Comparison of ENCODE assay signal across 22 cellular contexts in genomic region chr22:44449683-44450425, GRCh38. TPM values are rescaled to one million over a fixed set of nuclear protein-coding genes. Genes with fewer than 3 reads are reported as not detected.
A peak's percentile ranks its signal among the peaks of the same experiment; 100 is the strongest.
DNase-seq lines count a peak whose midpoint lies in the region; ATAC-seq, FAIRE-seq and TF ChIP-seq lines count a peak whose summit lies in the region.
"Had no signal": no experiment of that assay in that cellular context is flagged by ENCODE, and none has a peak within 500 bp of the region (broad histone marks: within the 10 kb centered on the region; RNA-seq: fewer than 3 reads in every experiment).

No MANE protein-coding gene starts in this region.

- H2BK20ac ChIP-seq in H1 (ENCODE audit: low read length), result no peak overlapping the region

- H3K23me2 ChIP-seq in H1 (ENCODE audit: low read depth, low read length), result no peaks in the 10 kb centered on the region

- H3K9me3 ChIP-seq in heart left ventricle (peaks cover 0 to 10% (median 1%) of the 10 kb centered on the region in 12 donors), H1 (ENCODE audit: insufficient read depth in 2 of 2, low read depth in 1 of 2, low read length in 1 of 2) (no peaks in the 10 kb centered on the region), trophoblast cell (ENCODE audit: insufficient read depth, low read depth, low read length) (peaks cover 6% of the 10 kb centered on the region)
- H3K9me3 ChIP-seq: SK-N-SH, thyroid gland had no signal

- H2AK5ac ChIP-seq in H1 (ENCODE audit: low read depth, low read length), result no peak overlapping the region
- H2AK5ac ChIP-seq in trophoblast cell (ENCODE audit: low read length), result peak overlapping the region; percentile 38

- DNase-seq in cardiac septum (ENCODE audit: low spot score) (peak; percentile 7), heart left ventricle (no peak), H1 (ENCODE audit: low read depth in 1 of 2, low spot score in 2 of 2) (no peak), trophoblast cell (no peak), HuH-7 (ENCODE audit: low spot score) (no peak), RPMI8226 (no peak)
- no peak for DNase-seq in activated CD8-positive, alpha-beta memory T cell treated with anti-CD3 and anti-CD28 coated beads for 24 hours
- DNase-seq: activated CD4-positive, alpha-beta T cell treated with anti-CD3 and anti-CD28 coated beads, Interleukin-2, amount 50 U/mL, for 48 hours; heart right ventricle; left lung; NCI-H1105 treated with DMSO at 0.1 percent for 48 hours; NCI-H2029 treated with DMSO at 0.1 percent for 48 hours; NCI-H82; SK-N-SH; stimulated activated CD4-positive, alpha-beta T cell treated with anti-CD3 and anti-CD28 coated beads, Interleukin-4, amount 100 ng/mL, for 1 hour; stimulated activated naive CD4-positive, alpha-beta T cell; T-helper 9 cell; thyroid gland had no signal

- H3K18ac ChIP-seq in H1 (ENCODE audit: extremely low read depth, low read length) (no peak overlapping the region), trophoblast cell (ENCODE audit: low read length) (no peak overlapping the region)

- no peak for FAIRE-seq in H1 (lab: Jason Lieb, UNC)

- no peak for ATAC-seq in heart left ventricle
- no peak for ATAC-seq in HG03139 (IDR thresholded peaks at IDR 0.05; ENCODE audit: unreplicated experiment)
- ATAC-seq: GM23338, WTC11 had no signal

- H2BK15ac ChIP-seq in H1 (ENCODE audit: low read length), result no peak overlapping the region

- H4K20me1 ChIP-seq in H1 (replicated peaks in 1 of 2; ENCODE audit: control insufficient read depth in 1 of 2, insufficient read depth in 2 of 2, low read length in 2 of 2), result no peaks in the 10 kb centered on the region

- H3K14ac ChIP-seq in H1 (ENCODE audit: insufficient read length), result no peak overlapping the region
- H3K14ac ChIP-seq in trophoblast cell (ENCODE audit: low read length), result peak overlapping the region; percentile 11

- H4K91ac ChIP-seq in H1 (replicated peaks; ENCODE audit: insufficient read length, low read length), result no peak overlapping the region
- H4K91ac ChIP-seq in trophoblast cell (ENCODE audit: low read depth, low read length), result no peak overlapping the region

- TF ChIP-seq CTCF in heart left ventricle (IDR thresholded peaks at IDR 0.05), result no peak
- TF ChIP-seq CTCF in H1 (IDR thresholded peaks at IDR 0.05; ENCODE audit: control extremely low read depth in 1 of 3, insufficient read depth in 1 of 3, low read depth in 1 of 3, low read length in 3 of 3), result no peak

- H2BK5ac ChIP-seq in H1 (ENCODE audit: low read depth, low read length), result no peak overlapping the region
- H2BK5ac ChIP-seq in trophoblast cell (ENCODE audit: low read depth, low read length, poor library complexity), result no peak overlapping the region

- H4K5ac ChIP-seq in H1 (ENCODE audit: insufficient read length, low read depth, low read length), result no peak overlapping the region

- H4K12ac ChIP-seq in trophoblast cell (ENCODE audit: low read depth, low read length), result no peak overlapping the region

- TF ChIP-seq EP300 in H1 (IDR thresholded peaks at IDR 0.05; ENCODE audit: borderline replicate concordance in 1 of 2, low read depth in 2 of 2, low read length in 2 of 2), result no peak

- no peaks in the 10 kb centered on the region for H3K27me3 ChIP-seq in heart left ventricle
- no peaks in the 10 kb centered on the region; a peak in 1 of 7 replicates for H3K27me3 ChIP-seq in H1 (replicated peaks in 1 of 4; ENCODE audit: control insufficient read depth in 3 of 4, extremely low read depth in 1 of 4, insufficient read depth in 3 of 4, low read length in 3 of 4)
- no peaks in the 10 kb centered on the region for H3K27me3 ChIP-seq in trophoblast cell (ENCODE audit: insufficient read depth, low read length)
- H3K27me3 ChIP-seq: dorsolateral prefrontal cortex, heart right ventricle, left lung, thyroid gland had no signal

- no peak for TF ChIP-seq RAD21 in H1 (IDR thresholded peaks at IDR 0.05 in 1 of 2, conservative IDR thresholded peaks at IDR 0.05 in 1 of 2; ENCODE audit: low read depth in 2 of 2, low read length in 2 of 2)

- H2BK12ac ChIP-seq in H1 (ENCODE audit: low read depth, low read length), result 0 out of 2 replicates have a peak overlapping the region, but pooled peaks have one; percentile 39
- no peak overlapping the region for H2BK12ac ChIP-seq in trophoblast cell (ENCODE audit: low read length)

- H3K23ac ChIP-seq in H1 (ENCODE audit: insufficient read length) (no peak overlapping the region), trophoblast cell (ENCODE audit: low read length) (no peak overlapping the region)

- H3K79me1 ChIP-seq in H1 (ENCODE audit: low read depth, low read length) (no peaks in the 10 kb centered on the region), trophoblast cell (ENCODE audit: low read length) (peaks cover 1% of the 10 kb centered on the region)

- no peak overlapping the region for H2BK120ac ChIP-seq in H1 (replicated peaks; ENCODE audit: low read depth, low read length)
- H2BK120ac ChIP-seq in trophoblast cell (ENCODE audit: insufficient read depth, low read length, poor library complexity), result peak overlapping the region; percentile 14

- no peak overlapping the region for H3K27ac ChIP-seq in heart left ventricle
- H3K27ac ChIP-seq in H1 (ENCODE audit: low read depth, low read length), result no peak overlapping the region
- no peak overlapping the region for H3K27ac ChIP-seq in trophoblast cell (ENCODE audit: low read depth, low read length)
- H3K27ac ChIP-seq: dorsolateral prefrontal cortex, left lung, thyroid gland had no signal

- H4K8ac ChIP-seq in H1 (ENCODE audit: extremely low read depth, insufficient read depth, low read length) (no peak overlapping the region), trophoblast cell (ENCODE audit: low read depth, low read length) (no peak overlapping the region)

- POLR2A ChIA-PET in H1 (lab: Charles Lee; ENCODE audit: partially characterized antibody), result interaction anchor here (1.2 kb wide), 1 partner anchor 12 kb away, joined by 3 read pairs; no protein-coding TSS in a partner anchor

- no peak overlapping the region for H3K4me3 ChIP-seq in heart left ventricle
- no peak overlapping the region for H3K4me3 ChIP-seq in H1 (ENCODE audit: extremely low read depth in 1 of 4, insufficient read depth in 2 of 4, low read depth in 3 of 4, low read length in 4 of 4)
- H3K4me3 ChIP-seq in trophoblast cell (ENCODE audit: low read depth, low read length), result no peak overlapping the region
- H3K4me3 ChIP-seq: dorsolateral prefrontal cortex, GM23338, heart right ventricle, left lung, thyroid gland had no signal

- H3K79me2 ChIP-seq in H1 (ENCODE audit: control insufficient read depth in 1 of 2, insufficient read depth in 2 of 2, low read length in 2 of 2), result no peaks in the 10 kb centered on the region
- H3K79me2 ChIP-seq in trophoblast cell (ENCODE audit: control insufficient read depth, insufficient read depth, low read length, poor library complexity), result no peaks in the 10 kb centered on the region

- H2AFZ ChIP-seq in H1 (ENCODE audit: low read length) (no peak overlapping the region), trophoblast cell (ENCODE audit: insufficient read depth, low read length, poor library complexity) (no peak overlapping the region)
- H2AFZ ChIP-seq: GM23338 had no signal

- no peaks in the 10 kb centered on the region for H3K36me3 ChIP-seq in heart left ventricle
- no peaks in the 10 kb centered on the region for H3K36me3 ChIP-seq in H1 (ENCODE audit: control insufficient read depth in 2 of 4, insufficient read depth in 4 of 4, low read length in 3 of 4)
- no peaks in the 10 kb centered on the region for H3K36me3 ChIP-seq in trophoblast cell (ENCODE audit: control insufficient read depth in 1 of 2, insufficient read depth in 2 of 2, low read length in 2 of 2)
- H3K36me3 ChIP-seq: heart right ventricle, left lung, thyroid gland had no signal

- TF ChIP-seq POLR2A in heart left ventricle (IDR thresholded peaks at IDR 0.05) (no peak), H1 (IDR thresholded peaks at IDR 0.05; ENCODE audit: control extremely low read depth in 1 of 2, low read depth in 2 of 2, low read length in 2 of 2) (no peak)

- intact Hi-C loops in cardiac septum (cut with DNase I), result no loop called here
- intact Hi-C loops in heart left ventricle (cut with DNase I), result loop anchor here in 2 of 10 donors (5.0 to 10.0 kb wide), 2 partner anchors 38 to 75 kb away; no protein-coding TSS in a partner anchor

- 85 to 93% (median 89%) methylated on average over 11 to 16 of the region's 16 CpGs for WGBS in heart left ventricle, 4 donors
- 88% methylated on average over 15 of the region's 16 CpGs; no CpG with 5 or more reads in 1 of the 2 experiments for WGBS in H1 (ENCODE audit: extremely low coverage in 1 of 2, insufficient coverage in 1 of 2, insufficient read length in 1 of 2, insufficient replicate concordance in 2 of 2, low coverage in 1 of 2, low lambda C conversion rate in 2 of 2, missing lambda C conversion rate in 1 of 2), 2 experiments
- no CpG with 5 or more reads among the region's 16 CpGs for WGBS in trophoblast cell (ENCODE audit: extremely low coverage, insufficient coverage, insufficient read length)

- H3K4ac ChIP-seq in H1 (replicated peaks; ENCODE audit: insufficient read length, low read depth, low read length) (no peak overlapping the region), trophoblast cell (ENCODE audit: low read depth, low read length) (no peak overlapping the region)

- H3K4me1 ChIP-seq in heart left ventricle (peaks cover 0 to 14% (median 3%) of the 10 kb centered on the region in 12 donors), H1 (replicated peaks in 1 of 4; ENCODE audit: control insufficient read depth in 3 of 4, insufficient read depth in 4 of 4, low read length in 3 of 4) (no peaks in the 10 kb centered on the region), trophoblast cell (ENCODE audit: control insufficient read depth in 1 of 2, insufficient read depth in 2 of 2, low read length in 2 of 2) (peaks cover 17 to 19% of the 10 kb centered on the region in 2 experiments)
- H3K4me1 ChIP-seq: left lung, thyroid gland had no signal

- H3K9ac ChIP-seq in H1 (replicated peaks in 1 of 4; ENCODE audit: extremely low read depth in 1 of 4, low read depth in 3 of 4, low read length in 3 of 4), result no peak overlapping the region
- no peak overlapping the region for H3K9ac ChIP-seq in trophoblast cell (ENCODE audit: low read length)
- H3K9ac ChIP-seq: SK-N-SH had no signal

- CTCF ChIA-PET in H1 (lab: Charles Lee; ENCODE audit: partially characterized antibody), result no interaction called here

- H3K4me2 ChIP-seq in H1 (ENCODE audit: insufficient read depth in 1 of 2, low read depth in 2 of 2, low read length in 2 of 2), result no peak overlapping the region
- H3K4me2 ChIP-seq in trophoblast cell (ENCODE audit: low read length), result no peak overlapping the region
- H3K4me2 ChIP-seq: GM23338 had no signal

- H3K56ac ChIP-seq in H1 (replicated peaks; ENCODE audit: insufficient read length, low read depth, low read length), result no peak overlapping the region

RNA-seq across cellular contexts. Expression of gene RTL6, which starts 48.2 kb away (rescaled TPM):
- 25.6 TPM for total RNA-seq in cardiac septum
- total RNA-seq in heart left ventricle, result 10 to 100 TPM; 23.2 to 34.8 (median 27.0) TPM
- polyA plus RNA-seq in heart left ventricle, result 10 to 100 TPM in 1 of 2 donors, 1 to 10 TPM in 1; 4.2 to 44.0 TPM
- total RNA-seq in H1 (2021; fragmentation: NEBNext Ultra II Directional; extraction: Animal tissue kit (Norgen Biotek cat#: 25700)), result 27.5 and 28.3 TPM in 2 replicates
- polyA plus RNA-seq in H1 (2011; rRNA removed), result 16.4 and 22.9 TPM in 2 replicates
- polyA plus RNA-seq in H1 (2011; cell fraction: cytosol; rRNA removed), result 18.9 TPM
- polyA plus RNA-seq in H1 (2011; cell fraction: nucleus; rRNA removed), result 17.0 TPM
- polyA plus RNA-seq in H1 (2012, experiment 1 of 2), result 18.5 to 21.0 TPM (median 20.5 TPM) in 4 replicates
- 16.6 TPM for polyA plus RNA-seq in H1 (2012, experiment 2 of 2)
- polyA plus RNA-seq in H1 (2013, experiment 1 of 2), result 11.5 TPM
- 11.9 TPM for polyA plus RNA-seq in H1 (2013, experiment 2 of 2)
- polyA minus RNA-seq in H1 (2011; rRNA and poly(A)+ RNA removed), result 46.1 and 52.6 TPM in 2 replicates
- 24.7 TPM for polyA minus RNA-seq in H1 (2011; cell fraction: cytosol; rRNA and poly(A)+ RNA removed)
- polyA minus RNA-seq in H1 (2011; cell fraction: nucleus; rRNA and poly(A)+ RNA removed), result 28.3 TPM
- polyA plus RNA-seq in trophoblast cell (2013), result 6.5 and 6.7 TPM in 2 replicates
